Comparison of ENCODE assay signal across 9 cellular contexts in genomic region chr11:71863978-71864627, GRCh38. TPM values are rescaled to one million over a fixed set of nuclear protein-coding genes. Genes with fewer than 3 reads are reported as not detected.
DNase-seq lines count a peak whose midpoint lies in the region; ATAC-seq, FAIRE-seq and TF ChIP-seq lines count a peak whose summit lies in the region.
"Not testable (repeated sequence)": the region's sequence is repeated elsewhere in the genome, so short reads cannot be mapped to it uniquely, and the experiment has no call there.
"Had no signal": no experiment of that assay in that cellular context is flagged by ENCODE, and none has a peak within 500 bp of the region (broad histone marks: within the 10 kb centered on the region; RNA-seq: fewer than 3 reads in every experiment).

No MANE protein-coding gene starts in this region.

- DNase-seq in A549 (ENCODE audit: low read depth in 1 of 2, low spot score in 1 of 2) (peak in 1 of 2 experiments; percentile 84), Karpas-422 (peak; percentile 77), NCI-H526 (lab: John Stamatoyannopoulos, UW) (peak; percentile 80 to 82), brain microvascular endothelial cell (peak; percentile 65)
- not testable (repeated sequence) for DNase-seq in GM10248 (ENCODE audit: extremely low spot score); Right ventricle myocardium superior
- peak; percentile 21 for DNase-seq in T-helper 2 cell treated with Interferon-gamma antibody and Interleukin-4, amounts not matched to agents 5 μg/mL and 100 μg/mL, for 36 hours (ENCODE audit: low spot score)

- not testable (repeated sequence) for TF ChIP-seq EP300 in A549 (IDR thresholded peaks at IDR 0.05); neural cell (conservative IDR thresholded peaks at IDR 0.05; ENCODE audit: poor library complexity, severe bottlenecking)

- intact Hi-C loops in Right ventricle myocardium superior (cut with DNase I), result not testable (repeated sequence)

- H3K4me3 ChIP-seq in A549; Karpas-422 (ENCODE audit: low read length); brain microvascular endothelial cell (ENCODE audit: low read depth, low read length); neural cell (ENCODE audit: low read length): not testable (repeated sequence)

- H4K20me1 ChIP-seq in Karpas-422 (ENCODE audit: insufficient read depth, low read depth, low read length); neural cell (ENCODE audit: insufficient read depth): not testable (repeated sequence)

- CTCF ChIA-PET in A549 (lab: Yijun Ruan, JAX) (interaction anchor here (0.7 to 2.2 kb wide), 6 partner anchors 44 to 227 kb away, joined by 3 to 6 read pairs (median 4); partner anchors contain the start of genes RNF121 and XNDC1N), GM10248 (lab: Yijun Ruan, JAX) (interaction anchor here (0.6 to 1.3 kb wide), 5 partner anchors 64 to 925 kb away, joined by 3 to 5 read pairs (median 3); no protein-coding TSS in a partner anchor)

- POLR2A ChIA-PET in A549 (lab: Yijun Ruan, JAX); GM10248 (lab: Yijun Ruan, JAX): not testable (repeated sequence)

- H3K79me2 ChIP-seq in Karpas-422 (ENCODE audit: low read length); neural cell (replicated peaks; ENCODE audit: insufficient read depth, low read length): not testable (repeated sequence)

- TF ChIP-seq POLR2A in A549 (IDR thresholded peaks at IDR 0.05; ENCODE audit: low read length), result not testable (repeated sequence)

- not testable (repeated sequence) for H3K27me3 Mint-ChIP-seq in T-helper 2 cell treated with Interferon-gamma antibody and Interleukin-4, amounts not matched to agents 5 μg/mL and 100 μg/mL, for 36 hours (ENCODE audit: low read depth)

- not testable (repeated sequence) for H3K9me3 ChIP-seq in A549; Karpas-422 (ENCODE audit: low read length); neural cell (ENCODE audit: low read length)

- FAIRE-seq in A549 (lab: Jason Lieb, UNC), result not testable (repeated sequence)

- WGBS in A549 (ENCODE audit: missing lambda C conversion rate), result 38% methylated on average over 3 of the region's 3 CpGs

- not testable (repeated sequence) for H3K9me2 ChIP-seq in Karpas-422 (replicated peaks; ENCODE audit: insufficient read depth, low read length); neural cell (ENCODE audit: insufficient read depth, low read length)

- not testable (repeated sequence) for H3K9ac ChIP-seq in Karpas-422 (ENCODE audit: low read length); neural cell (ENCODE audit: low read length)

- H3K27me3 ChIP-seq in Karpas-422 (ENCODE audit: low read length); brain microvascular endothelial cell (replicated peaks); neural cell (ENCODE audit: insufficient read depth, low read depth, low read length): not testable (repeated sequence)

- not testable (repeated sequence) for H2AFZ ChIP-seq in Karpas-422 (ENCODE audit: low read length); neural cell (ENCODE audit: low read depth, low read length)

- H3F3A ChIP-seq in neural cell (ENCODE audit: insufficient read depth, low read length, poor library complexity, severe bottlenecking), result not testable (repeated sequence)

- TF ChIP-seq RAD21 in A549 (conservative IDR thresholded peaks at IDR 0.05 in 1 of 2, IDR thresholded peaks at IDR 0.05 in 1 of 2), result peak; percentile 41 to 55; a peak in 3 of 5 replicates
- not testable (repeated sequence) for TF ChIP-seq RAD21 in neural cell (conservative IDR thresholded peaks at IDR 0.05)

- in situ Hi-C loops in brain microvascular endothelial cell (cut with HindIII; ENCODE audit: low pct_ligation_motif_present, low sequenced_read_pairs), result not testable (repeated sequence)

- H3K27ac Mint-ChIP-seq in T-helper 2 cell treated with Interferon-gamma antibody and Interleukin-4, amounts not matched to agents 5 μg/mL and 100 μg/mL, for 36 hours, result not testable (repeated sequence)

- not testable (repeated sequence) for H3K4me1 ChIP-seq in A549; Karpas-422 (ENCODE audit: low read length)

- not testable (repeated sequence) for H3K36me3 Mint-ChIP-seq in T-helper 2 cell treated with Interferon-gamma antibody and Interleukin-4, amounts not matched to agents 5 μg/mL and 100 μg/mL, for 36 hours (ENCODE audit: low read depth)

- H3K4me2 ChIP-seq in A549; Karpas-422 (ENCODE audit: low read depth, low read length, poor library complexity, severe bottlenecking); neural cell (ENCODE audit: low read length): not testable (repeated sequence)

- not testable (repeated sequence) for H3K4me3 Mint-ChIP-seq in T-helper 2 cell treated with Interferon-gamma antibody and Interleukin-4, amounts not matched to agents 5 μg/mL and 100 μg/mL, for 36 hours

- not testable (repeated sequence) for H3K27ac ChIP-seq in A549; Karpas-422 (ENCODE audit: low read length); brain microvascular endothelial cell; neural cell (ENCODE audit: low read length)

- ATAC-seq in A549 (peak; percentile 98 to 99), Right ventricle myocardium superior (ENCODE audit: poor library complexity) (peak; percentile 29)

- H3K9me3 Mint-ChIP-seq in T-helper 2 cell treated with Interferon-gamma antibody and Interleukin-4, amounts not matched to agents 5 μg/mL and 100 μg/mL, for 36 hours, result not testable (repeated sequence)

- TF ChIP-seq CTCF in A549 (IDR thresholded peaks at IDR 0.05) (peak; percentile 69), GM10248 (IDR thresholded peaks at IDR 0.05; ENCODE audit: control extremely low read depth, extremely low read depth, low read depth, missing control alignments) (peak; percentile 72), brain microvascular endothelial cell (IDR thresholded peaks at IDR 0.05; ENCODE audit: low read depth, low read length, missing control alignments) (peak; percentile 73), neural cell (IDR thresholded peaks at IDR 0.05; ENCODE audit: poor library complexity, severe bottlenecking) (peak; percentile 46)

- H3K36me3 ChIP-seq in Karpas-422 (ENCODE audit: insufficient read depth, low read length); brain microvascular endothelial cell (replicated peaks); neural cell (ENCODE audit: insufficient read depth, low read length): not testable (repeated sequence)

- not testable (repeated sequence) for H3K4me1 Mint-ChIP-seq in T-helper 2 cell treated with Interferon-gamma antibody and Interleukin-4, amounts not matched to agents 5 μg/mL and 100 μg/mL, for 36 hours (ENCODE audit: low read depth)

TF ChIP-seq in A549, 52 proteins besides CTCF, POLR2A, EP300 and RAD21:
- peak; percentile 66 for TF ChIP-seq USF2 (IDR thresholded peaks at IDR 0.05)
- TF ChIP-seq MAFK (IDR thresholded peaks at IDR 0.05; ENCODE audit: partially characterized antibody), result peak; percentile 97
- TF ChIP-seq SMC3 (IDR thresholded peaks at IDR 0.05), result peak; percentile 35; the same call in 1 of the 3 replicates

RNA-seq across cellular contexts. Expression of gene DEFB131B, which starts 14.2 kb away (rescaled TPM):
- polyA plus RNA-seq in A549 (2011; rRNA removed), result not detected in 2 replicates
- polyA plus RNA-seq in A549 (2012; cell fraction: cytosol; rRNA removed), result not detected in 2 replicates
- not detected in 2 replicates for polyA plus RNA-seq in A549 (2012; cell fraction: nucleus; rRNA removed)
- polyA plus RNA-seq in A549 (2017; fragmentation: RNase III; extraction: RNeasy Plus Mini Kit Qiagen cat#74134 plus additional on column Dnase treatment), result not detected in 3 replicates
- polyA minus RNA-seq in A549 (2011; rRNA and poly(A)+ RNA removed), result not detected in 2 replicates
- total RNA-seq in Karpas-422 (2014; rRNA removed; shearing (Covaris generic); ENCODE audit: low replicate concordance), result not detected in 2 replicates
- total RNA-seq in Right ventricle myocardium superior, result not detected
- polyA plus RNA-seq in neural cell, result not detected in 2 replicates
- polyA minus RNA-seq in neural cell, result not detected in 2 replicates
- total RNA-seq: cerebellum had no signal

RNA-seq across cellular contexts. Expression of gene DEFB108B, which starts 31.1 kb away (rescaled TPM):
- polyA plus RNA-seq in A549 (2011; rRNA removed), result not detected in 2 replicates
- polyA plus RNA-seq in A549 (2012; cell fraction: cytosol; rRNA removed), result not detected in 2 replicates
- not detected in 2 replicates for polyA plus RNA-seq in A549 (2012; cell fraction: nucleus; rRNA removed)
- polyA plus RNA-seq in A549 (2017; fragmentation: RNase III; extraction: RNeasy Plus Mini Kit Qiagen cat#74134 plus additional on column Dnase treatment), result not detected in 3 replicates
- not detected in 2 replicates for polyA minus RNA-seq in A549 (2011; rRNA and poly(A)+ RNA removed)
- not detected in 2 replicates for total RNA-seq in Karpas-422 (2014; rRNA removed; shearing (Covaris generic); ENCODE audit: low replicate concordance)
- total RNA-seq in Right ventricle myocardium superior, result not detected
- not detected in 2 replicates for polyA plus RNA-seq in neural cell
- not detected in 2 replicates for polyA minus RNA-seq in neural cell
- total RNA-seq: cerebellum had no signal
